ENCODE assay signal across 1 cellular context in the genomic region with DNA sequence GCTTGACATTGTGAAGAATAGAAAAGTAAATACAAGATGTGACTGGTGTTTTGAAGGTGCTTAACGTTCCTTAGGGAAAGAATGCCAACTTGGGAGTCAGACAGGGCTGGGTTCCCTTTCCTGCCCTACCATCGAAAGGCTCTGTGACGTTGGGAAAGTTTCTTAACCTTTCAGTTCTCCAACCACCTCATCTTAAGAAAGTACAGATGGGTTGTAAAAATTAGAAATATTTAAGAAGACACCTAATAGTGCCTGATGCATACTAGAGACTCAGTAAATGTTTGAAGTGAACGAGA.
TF ChIP-seq lines count a peak whose summit lies in the region.

No MANE protein-coding gene starts in this region.

TF ChIP-seq in GM12878, 131 proteins besides CTCF, POLR2A, EP300 and RAD21:
- no peak for TF ChIP-seq MEF2B (IDR thresholded peaks at IDR 0.05; ENCODE audit: partially characterized antibody, poor library complexity, severe bottlenecking)
- TF ChIP-seq POU2F2 (IDR thresholded peaks at IDR 0.05; ENCODE audit: borderline replicate concordance, low read depth, low read length), result no peak
- no peak for TF ChIP-seq MTA3 (IDR thresholded peaks at IDR 0.05; ENCODE audit: borderline replicate concordance, low read length)
- TF ChIP-seq ZNF207 (IDR thresholded peaks at IDR 0.05; ENCODE audit: borderline replicate concordance), result no peak
- no peak for TF ChIP-seq STAT3 (IDR thresholded peaks at IDR 0.05; ENCODE audit: low read depth, low read length)
